Comparison of ENCODE assay signal across 1 cellular context in the genomic region with DNA sequence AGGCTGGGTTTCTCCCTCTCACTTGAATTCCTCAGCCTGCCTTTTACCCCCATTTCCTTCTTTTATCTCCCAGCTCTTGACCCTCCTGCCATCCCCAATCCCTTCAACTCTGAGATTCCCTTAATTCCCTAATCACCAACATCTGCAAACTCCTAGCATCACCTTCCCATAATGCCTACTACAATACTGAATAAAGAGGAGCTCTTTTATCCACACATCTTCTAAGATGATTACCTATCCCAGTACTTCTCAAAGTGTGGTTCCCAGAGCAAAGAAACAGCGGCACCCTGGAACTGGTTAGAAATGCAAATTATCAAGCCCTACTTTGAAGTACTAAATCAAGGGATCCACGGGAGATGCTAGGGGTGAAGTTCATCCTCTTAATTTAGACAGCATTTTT.
TF ChIP-seq lines count a peak whose summit lies in the region.

No MANE protein-coding gene starts in this region.

TF ChIP-seq in GM23338, 12 proteins besides CTCF, POLR2A, EP300 and RAD21 (continued from another document):
- TF ChIP-seq, protein P1, sequence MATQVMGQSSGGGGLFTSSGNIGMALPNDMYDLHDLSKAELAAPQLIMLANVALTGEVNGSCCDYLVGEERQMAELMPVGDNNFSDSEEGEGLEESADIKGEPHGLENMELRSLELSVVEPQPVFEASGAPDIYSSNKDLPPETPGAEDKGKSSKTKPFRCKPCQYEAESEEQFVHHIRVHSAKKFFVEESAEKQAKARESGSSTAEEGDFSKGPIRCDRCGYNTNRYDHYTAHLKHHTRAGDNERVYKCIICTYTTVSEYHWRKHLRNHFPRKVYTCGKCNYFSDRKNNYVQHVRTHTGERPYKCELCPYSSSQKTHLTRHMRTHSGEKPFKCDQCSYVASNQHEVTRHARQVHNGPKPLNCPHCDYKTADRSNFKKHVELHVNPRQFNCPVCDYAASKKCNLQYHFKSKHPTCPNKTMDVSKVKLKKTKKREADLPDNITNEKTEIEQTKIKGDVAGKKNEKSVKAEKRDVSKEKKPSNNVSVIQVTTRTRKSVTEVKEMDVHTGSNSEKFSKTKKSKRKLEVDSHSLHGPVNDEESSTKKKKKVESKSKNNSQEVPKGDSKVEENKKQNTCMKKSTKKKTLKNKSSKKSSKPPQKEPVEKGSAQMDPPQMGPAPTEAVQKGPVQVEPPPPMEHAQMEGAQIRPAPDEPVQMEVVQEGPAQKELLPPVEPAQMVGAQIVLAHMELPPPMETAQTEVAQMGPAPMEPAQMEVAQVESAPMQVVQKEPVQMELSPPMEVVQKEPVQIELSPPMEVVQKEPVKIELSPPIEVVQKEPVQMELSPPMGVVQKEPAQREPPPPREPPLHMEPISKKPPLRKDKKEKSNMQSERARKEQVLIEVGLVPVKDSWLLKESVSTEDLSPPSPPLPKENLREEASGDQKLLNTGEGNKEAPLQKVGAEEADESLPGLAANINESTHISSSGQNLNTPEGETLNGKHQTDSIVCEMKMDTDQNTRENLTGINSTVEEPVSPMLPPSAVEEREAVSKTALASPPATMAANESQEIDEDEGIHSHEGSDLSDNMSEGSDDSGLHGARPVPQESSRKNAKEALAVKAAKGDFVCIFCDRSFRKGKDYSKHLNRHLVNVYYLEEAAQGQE (IDR thresholded peaks at IDR 0.05; ENCODE audit: unreplicated experiment), result no peak
- TF ChIP-seq NANOG (IDR thresholded peaks at IDR 0.05; ENCODE audit: borderline replicate concordance) (no peak), JUNB (IDR thresholded peaks at IDR 0.05; ENCODE audit: unreplicated experiment) (no peak), ZNF462 (CRISPR knock-in tag; IDR thresholded peaks at IDR 0.05) (no peak), ETS1 (IDR thresholded peaks at IDR 0.05) (no peak), CREB1 (CRISPR knock-in tag; IDR thresholded peaks at IDR 0.05; ENCODE audit: low read depth) (no peak), EZH2 (IDR thresholded peaks at IDR 0.05; ENCODE audit: low read depth, unreplicated experiment) (no peak)
